12 cellular contexts compared by ENCODE assay signal in genomic region chr17:17710355-17710727, GRCh38. TPM values are rescaled to one million over a fixed set of nuclear protein-coding genes. Genes with fewer than 3 reads are reported as not detected.
DNase-seq lines count a peak whose midpoint lies in the region; ATAC-seq, FAIRE-seq and TF ChIP-seq lines count a peak whose summit lies in the region.
"Had no signal": no experiment of that assay in that cellular context is flagged by ENCODE, and none has a peak within 500 bp of the region (broad histone marks: within the 10 kb centered on the region; RNA-seq: fewer than 3 reads in every experiment).

No MANE protein-coding gene starts in this region.

- H2AFZ ChIP-seq in HepG2 (ENCODE audit: low read length), result no peak overlapping the region

- H3K9me3 ChIP-seq in HepG2 (ENCODE audit: low read length), result no peaks in the 10 kb centered on the region
- no peaks in the 10 kb centered on the region for H3K9me3 ChIP-seq in right lobe of liver
- H3K9me3 ChIP-seq in esophagus (ENCODE audit: control insufficient read depth in 2 of 2, insufficient read depth in 1 of 2, low read depth in 1 of 2, low read length in 1 of 2), result no peaks in the 10 kb centered on the region
- no peaks in the 10 kb centered on the region for H3K9me3 ChIP-seq in pancreas

- no TSS peak for BruUV-seq in HepG2 (replicated peaks; lab: Mats Ljungman, UMichigan)

- H3K4me1 Mint-ChIP-seq in activated naive CD4-positive, alpha-beta T cell treated with anti-CD3 and anti-CD28 coated beads, Interleukin-2, amount 10 ng/mL, durations not matched to agents 7 days and 5 days, result peaks cover 18% of the 10 kb centered on the region

- no peak overlapping the region for H3K27ac Mint-ChIP-seq in activated naive CD4-positive, alpha-beta T cell treated with anti-CD3 and anti-CD28 coated beads, Interleukin-2, amount 10 ng/mL, durations not matched to agents 7 days and 5 days

- no peak for TF ChIP-seq RAD21 in HepG2 (CRISPR knock-in tag; IDR thresholded peaks at IDR 0.05)

- no peak for DNase-seq in HepG2 (ENCODE audit: low spot score)
- DNase-seq in right lobe of liver, result no peak
- DNase-seq in pancreas, result peak in 1 of 6 donors; percentile 55
- no peak for DNase-seq in medulla oblongata (ENCODE audit: extremely low spot score)
- no peak for DNase-seq in activated naive CD4-positive, alpha-beta T cell treated with anti-CD3 and anti-CD28 coated beads, Interleukin-2, amount 10 ng/mL, durations not matched to agents 7 days and 5 days
- DNase-seq in ureter (ENCODE audit: low spot score), result no peak
- DNase-seq in AML-193 (lab: John Stamatoyannopoulos, UW), result no peak
- DNase-seq: erythroblast, retina had no signal

- H3K4me1 ChIP-seq in HepG2 (ENCODE audit: insufficient read depth, low read length) (peaks cover 95% of the 10 kb centered on the region), right lobe of liver (peaks cover 0 to 9% (median 0%) of the 10 kb centered on the region in 4 donors), esophagus (ENCODE audit: control insufficient read depth in 2 of 2, insufficient read depth in 2 of 2, low read length in 1 of 2) (peaks cover 15 to 39% of the 10 kb centered on the region in 2 donors), pancreas (peaks cover 11 to 36% (median 13%) of the 10 kb centered on the region in 3 donors)

- ATAC-seq in HepG2 (peak; percentile 2; the same call in 2 of the 3 replicates), right lobe of liver (no peak), pancreas (no peak)

- no peaks in the 10 kb centered on the region for H3K9me3 Mint-ChIP-seq in activated naive CD4-positive, alpha-beta T cell treated with anti-CD3 and anti-CD28 coated beads, Interleukin-2, amount 10 ng/mL, durations not matched to agents 7 days and 5 days

- no peaks in the 10 kb centered on the region; a peak in 2 of 5 replicates for H3K36me3 ChIP-seq in HepG2 (replicated peaks in 1 of 2; ENCODE audit: control insufficient read depth in 1 of 2, insufficient read depth in 2 of 2, low read length in 2 of 2)
- no peaks in the 10 kb centered on the region for H3K36me3 ChIP-seq in right lobe of liver
- H3K36me3 ChIP-seq in esophagus (ENCODE audit: control insufficient read depth in 2 of 2, insufficient read depth in 2 of 2, low read length in 1 of 2), result no peaks in the 10 kb centered on the region
- H3K36me3 ChIP-seq in pancreas, result no peaks in the 10 kb centered on the region
- H3K36me3 ChIP-seq: cardiac muscle cell had no signal

- intact Hi-C loops in HepG2 (cut with micrococcal nuclease; ENCODE audit: unreplicated experiment), result loop anchor here (2.0 to 10.0 kb wide), 2 partner anchors 16 to 144 kb away; no protein-coding TSS in a partner anchor
- intact Hi-C loops in right lobe of liver (cut with DNase I), result no loop called here
- intact Hi-C loops in pancreas (cut with DNase I), result no loop called here

- POLR2A ChIA-PET in HepG2 (lab: Yijun Ruan, JAX), result interaction anchor here (0.7 to 4.7 kb wide), 3 partner anchors 16 to 127 kb away, joined by 3 to 45 read pairs (median 7); partner anchors contain the start of gene SREBF1

- CTCF ChIA-PET in HepG2 (lab: Yijun Ruan, JAX; ENCODE audit: low intra/inter-chr PET ratio, low total read pairs), result no interaction called here
- CTCF ChIA-PET in activated naive CD4-positive, alpha-beta T cell treated with anti-CD3 and anti-CD28 coated beads, Interleukin-2, amount 10 ng/mL, durations not matched to agents 7 days and 5 days (lab: Charles Lee), result no interaction called here

- FAIRE-seq in HepG2 (lab: Jason Lieb, UNC) (no peak), pancreas (lab: Jason Lieb, UNC) (no peak)

- peaks cover 9% of the 10 kb centered on the region; the same call in 1 of the 2 replicates for H4K20me1 ChIP-seq in HepG2 (ENCODE audit: insufficient read depth, low read length)

- no peak overlapping the region for H3K4me3 ChIP-seq in HepG2 (replicated peaks in 1 of 3; ENCODE audit: insufficient read depth in 1 of 3, low read depth in 2 of 3, low read length in 3 of 3)
- no peak overlapping the region for H3K4me3 ChIP-seq in right lobe of liver
- no peak overlapping the region for H3K4me3 ChIP-seq in esophagus (ENCODE audit: low read depth in 1 of 2, low read length in 2 of 2)
- no peak overlapping the region for H3K4me3 ChIP-seq in pancreas
- H3K4me3 ChIP-seq: cardiac muscle cell had no signal

- TF ChIP-seq EP300 in HepG2 (IDR thresholded peaks at IDR 0.05; ENCODE audit: low read depth in 2 of 2, low read length in 2 of 2) (no peak), HepG2 (CRISPR knock-in tag; IDR thresholded peaks at IDR 0.05; ENCODE audit: borderline replicate concordance) (no peak)

- in situ Hi-C loops in HepG2 (cut with HindIII; ENCODE audit: extremely low pct_ligation_motif_present, low pct_unique_long_range_greater_than_20kb), result no loop called here

- H3K27me3 Mint-ChIP-seq in activated naive CD4-positive, alpha-beta T cell treated with anti-CD3 and anti-CD28 coated beads, Interleukin-2, amount 10 ng/mL, durations not matched to agents 7 days and 5 days, result no peaks in the 10 kb centered on the region

- peaks cover 59% of the 10 kb centered on the region for H3K79me2 ChIP-seq in HepG2 (ENCODE audit: insufficient read depth, low read length)

- peaks cover under 1% of the 10 kb centered on the region for H3K36me3 Mint-ChIP-seq in activated naive CD4-positive, alpha-beta T cell treated with anti-CD3 and anti-CD28 coated beads, Interleukin-2, amount 10 ng/mL, durations not matched to agents 7 days and 5 days

- H3K9ac ChIP-seq in HepG2 (ENCODE audit: insufficient read depth, low read depth, low read length), result no peak overlapping the region

- TF ChIP-seq CTCF in HepG2 (CRISPR knock-in tag; IDR thresholded peaks at IDR 0.05), result no peak
- TF ChIP-seq CTCF in right lobe of liver (IDR thresholded peaks at IDR 0.05), result no peak
- TF ChIP-seq CTCF in pancreas (IDR thresholded peaks at IDR 0.05), result no peak

- H3K27ac ChIP-seq in HepG2 (ENCODE audit: extremely low read length, insufficient read depth, low read length), result peak overlapping the region; percentile 21
- H3K27ac ChIP-seq in right lobe of liver, result peak overlapping the region in 1 of 3 donors; percentile 63
- peak overlapping the region; percentile 84 to 87 for H3K27ac ChIP-seq in esophagus (ENCODE audit: low read depth in 2 of 2, low read length in 1 of 2)
- H3K27ac ChIP-seq in pancreas, result peak overlapping the region; percentile 66 to 82 (median 76)
- H3K27ac ChIP-seq: cardiac muscle cell, HL-60 had no signal

- 95% methylated on average over 3 of the region's 4 CpGs for WGBS in HepG2 (ENCODE audit: low lambda C conversion rate)
- no CpG with 5 or more reads among the region's 4 CpGs for WGBS in right lobe of liver (ENCODE audit: insufficient coverage, low coverage, low lambda C conversion rate, missing lambda C conversion rate)
- 79 to 89% methylated on average over 4 of the region's 4 CpGs for WGBS in esophagus, 2 donors
- 87 to 98% methylated on average over 4 of the region's 4 CpGs for WGBS in pancreas, 2 donors

- peak overlapping the region; percentile 87; the same call in 1 of the 2 replicates for H3K4me2 ChIP-seq in HepG2 (ENCODE audit: low read depth, low read length)

- H3K4me3 Mint-ChIP-seq in activated naive CD4-positive, alpha-beta T cell treated with anti-CD3 and anti-CD28 coated beads, Interleukin-2, amount 10 ng/mL, durations not matched to agents 7 days and 5 days, result no peak overlapping the region

- no peaks in the 10 kb centered on the region for H3K27me3 ChIP-seq in HepG2 (ENCODE audit: control insufficient read depth in 1 of 2, insufficient read depth in 2 of 2, low read length in 2 of 2)
- H3K27me3 ChIP-seq in right lobe of liver, result no peaks in the 10 kb centered on the region
- no peaks in the 10 kb centered on the region for H3K27me3 ChIP-seq in esophagus (ENCODE audit: control insufficient read depth in 1 of 2, insufficient read depth in 2 of 2, low read length in 2 of 2)
- no peaks in the 10 kb centered on the region for H3K27me3 ChIP-seq in pancreas
- H3K27me3 ChIP-seq: cardiac muscle cell had no signal

- TF ChIP-seq POLR2A in HepG2 (IDR thresholded peaks at IDR 0.05; ENCODE audit: insufficient read depth in 1 of 2, low read depth in 2 of 2, low read length in 2 of 2) (no peak), right lobe of liver (IDR thresholded peaks at IDR 0.05) (no peak)

TF ChIP-seq in HepG2, 621 proteins besides CTCF, POLR2A, EP300 and RAD21 (continues in another document):
- peak; percentile 44; the same call in 1 of the 2 replicates for TF ChIP-seq ZNF253 (CRISPR knock-in tag; IDR thresholded peaks at IDR 0.05; ENCODE audit: borderline replicate concordance)
- TF ChIP-seq ZNF678 (CRISPR knock-in tag; IDR thresholded peaks at IDR 0.05), result no peak

RNA-seq across cellular contexts. Expression of gene RAI1, which starts 29.1 kb away (rescaled TPM):
- total RNA-seq in HepG2 (2016; rRNA removed; fragmentation: Illumina TruSeq; extraction: Trizol) (5.1 and 5.2 TPM in 2 replicates), right lobe of liver (10 to 100 TPM in 2 of 6 experiments, 1 to 10 TPM in 4; 6.1 to 14.5 (median 8.4) TPM), pancreas (10 to 100 TPM; 12.1 to 21.6 (median 13.5) TPM), ureter (117 TPM)
- 2.6 and 3.4 TPM in 2 replicates for total RNA-seq in HepG2 (2016; cell fraction: cytosol; rRNA removed; fragmentation: Illumina TruSeq; extraction: Trizol; ENCODE audit: low read depth)
- 5.2 and 5.4 TPM in 2 replicates for total RNA-seq in HepG2 (2016; cell fraction: insoluble cytoplasmic fraction; rRNA removed; fragmentation: Illumina TruSeq; extraction: Trizol)
- total RNA-seq in HepG2 (2016; cell fraction: membrane; rRNA removed; fragmentation: Illumina TruSeq; extraction: Trizol), result 4.3 and 5.6 TPM in 2 replicates
- 7.2 and 9.2 TPM in 2 replicates for total RNA-seq in HepG2 (2016; cell fraction: nucleus; rRNA removed; fragmentation: Illumina TruSeq; extraction: Trizol)
- polyA plus RNA-seq in HepG2 (2011; rRNA removed) (3.4 and 3.9 TPM in 2 replicates), esophagus (10 to 100 TPM; 10.7 to 14.4 TPM), pancreas (10 to 100 TPM; 21.1 to 23.9 TPM)
- polyA plus RNA-seq in HepG2 (2011; cell fraction: cytosol; rRNA removed), result 1.9 and 2.7 TPM in 2 replicates
- polyA plus RNA-seq in HepG2 (2011; cell fraction: nucleus; rRNA removed), result 15.5 and 22.7 TPM in 2 replicates
- 6.0 and 9.1 TPM in 2 replicates for polyA plus RNA-seq in HepG2 (2012)
- 3.8 and 4.7 TPM in 2 replicates for polyA plus RNA-seq in HepG2 (2016; cell fraction: cytosol; fragmentation: Illumina TruSeq; extraction: Trizol; ENCODE audit: low read depth)
- 8.3 and 10.1 TPM in 2 replicates for polyA plus RNA-seq in HepG2 (2016; cell fraction: insoluble cytoplasmic fraction; fragmentation: Illumina TruSeq; extraction: Trizol; ENCODE audit: low read depth)
- polyA plus RNA-seq in HepG2 (2016; cell fraction: membrane; fragmentation: Illumina TruSeq; extraction: Trizol; ENCODE audit: low read depth), result 5.1 and 5.2 TPM in 2 replicates
- 24.6 and 26.3 TPM in 2 replicates for polyA plus RNA-seq in HepG2 (2016; cell fraction: nucleus; fragmentation: Illumina TruSeq; extraction: Trizol; ENCODE audit: insufficient read depth, low read depth)
- 7.4 and 12.2 TPM in 2 replicates for polyA minus RNA-seq in HepG2 (2011; rRNA and poly(A)+ RNA removed; ENCODE audit: low replicate concordance)
- polyA minus RNA-seq in HepG2 (2011; cell fraction: cytosol; rRNA and poly(A)+ RNA removed), result 6.2 and 6.7 TPM in 2 replicates
- 9.0 and 12.1 TPM in 2 replicates for polyA minus RNA-seq in HepG2 (2011; cell fraction: nucleus; rRNA and poly(A)+ RNA removed)
